In the genomic region with DNA sequence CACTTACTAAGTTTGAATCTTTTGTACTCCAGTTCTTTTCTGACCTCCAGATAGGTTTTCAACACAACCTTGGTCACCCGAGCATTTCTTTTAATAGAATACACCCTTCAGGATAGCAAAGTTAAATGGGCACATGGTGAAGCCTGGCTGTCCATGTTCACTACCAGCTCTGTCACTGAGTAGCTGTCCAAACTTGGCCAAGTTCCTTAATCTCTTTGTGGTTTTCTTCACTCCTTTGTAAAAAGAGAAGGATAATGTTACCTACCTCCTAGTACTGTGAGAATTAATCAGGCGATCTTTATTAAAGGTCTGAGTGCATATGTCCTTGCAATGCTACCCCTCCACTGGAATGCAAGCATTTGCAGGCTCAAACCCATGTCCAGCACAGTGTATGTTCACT, we compare ENCODE assay signal across 15 cellular contexts.
"Had no signal": no experiment of that assay in that cellular context is flagged by ENCODE, and none has a peak within 500 bp of the region (broad histone marks: within the 10 kb centered on the region; RNA-seq: fewer than 3 reads in every experiment).

No MANE protein-coding gene starts in this region.

- H3K27ac Mint-ChIP-seq: activated CD4-positive, alpha-beta T cell treated with anti-CD3 and anti-CD28 coated beads, Interleukin-2, amount 10 ng/mL, durations not matched to agents 24 days and 14 days; activated CD8-positive, alpha-beta T cell treated with anti-CD3 and anti-CD28 coated beads, Interleukin-2, amount 10 ng/mL, durations not matched to agents 7 days and 5 days; activated naive CD8-positive, alpha-beta T cell treated with anti-CD3 and anti-CD28 coated beads, Interleukin-2, amount 10 ng/mL, durations not matched to agents 7 days and 5 days; activated T-cell treated with anti-CD3 and anti-CD28 coated beads, Interleukin-2, amount 50 U/mL, for 24 hours; activated T-helper 2 cell treated with anti-CD3 and anti-CD28 coated beads, Interferon-gamma antibody, Interleukin-2, Interleukin-4, amounts not matched to agents 10 μg/mL and 5 μg/mL and 100 μg/mL, durations not matched to agents 14 hours and 24 hours and 36 hours; natural killer cell treated with Interleukin-12 subunit alpha and Interleukin-12 subunit beta and Interleukin-15 and Interleukin-18, amount 100 ng/mL, for 72 hours had no signal

- DNase-seq: activated CD4-positive, alpha-beta T cell treated with anti-CD3 and anti-CD28 coated beads, Interleukin-2, amount 10 ng/mL, durations not matched to agents 24 days and 14 days; activated CD8-positive, alpha-beta T cell treated with anti-CD3 and anti-CD28 coated beads, Interleukin-2, amount 10 ng/mL, durations not matched to agents 7 days and 5 days; activated naive CD4-positive, alpha-beta T cell treated with Interleukin-2 at 50 U/mL for 16 hours; activated naive CD8-positive, alpha-beta T cell treated with anti-CD3 and anti-CD28 coated beads, Interleukin-2, amount 10 ng/mL, durations not matched to agents 7 days and 5 days; activated T-cell treated with anti-CD3 and anti-CD28 coated beads, Interleukin-2, amount 50 U/mL, for 24 hours; brain microvascular endothelial cell; posterior cingulate gyrus; stimulated activated naive CD4-positive, alpha-beta T cell; T-helper 1 cell; T1000; thyroid gland had no signal

- H3K4me1 ChIP-seq: esophagus muscularis mucosa, thyroid gland had no signal

- H3K27me3 Mint-ChIP-seq: activated CD4-positive, alpha-beta T cell treated with anti-CD3 and anti-CD28 coated beads, Interleukin-2, amount 10 ng/mL, durations not matched to agents 24 days and 14 days; activated naive CD8-positive, alpha-beta T cell treated with anti-CD3 and anti-CD28 coated beads, Interleukin-2, amount 10 ng/mL, durations not matched to agents 7 days and 5 days; activated T-cell treated with anti-CD3 and anti-CD28 coated beads, Interleukin-2, amount 50 U/mL, for 24 hours; natural killer cell treated with Interleukin-12 subunit alpha and Interleukin-12 subunit beta and Interleukin-15 and Interleukin-18, amount 100 ng/mL, for 72 hours had no signal

- H3K27me3 ChIP-seq: brain microvascular endothelial cell, esophagus muscularis mucosa, thyroid gland had no signal

- H3K36me3 ChIP-seq: brain microvascular endothelial cell, esophagus muscularis mucosa, thyroid gland had no signal

- H3K36me3 Mint-ChIP-seq: activated naive CD8-positive, alpha-beta T cell treated with anti-CD3 and anti-CD28 coated beads, Interleukin-2, amount 10 ng/mL, durations not matched to agents 7 days and 5 days; natural killer cell treated with Interleukin-12 subunit alpha and Interleukin-12 subunit beta and Interleukin-15 and Interleukin-18, amount 100 ng/mL, for 72 hours had no signal

- H3K4me3 Mint-ChIP-seq: activated CD4-positive, alpha-beta T cell treated with anti-CD3 and anti-CD28 coated beads, Interleukin-2, amount 10 ng/mL, durations not matched to agents 24 days and 14 days; activated CD8-positive, alpha-beta T cell treated with anti-CD3 and anti-CD28 coated beads, Interleukin-2, amount 10 ng/mL, durations not matched to agents 7 days and 5 days; activated naive CD8-positive, alpha-beta T cell treated with anti-CD3 and anti-CD28 coated beads, Interleukin-2, amount 10 ng/mL, durations not matched to agents 7 days and 5 days; activated T-cell treated with anti-CD3 and anti-CD28 coated beads, Interleukin-2, amount 50 U/mL, for 24 hours; natural killer cell treated with Interleukin-12 subunit alpha and Interleukin-12 subunit beta and Interleukin-15 and Interleukin-18, amount 100 ng/mL, for 72 hours had no signal

- H3K27ac ChIP-seq: brain microvascular endothelial cell, coronary artery, esophagus muscularis mucosa, thyroid gland had no signal

- H3K4me1 Mint-ChIP-seq: activated CD4-positive, alpha-beta T cell treated with anti-CD3 and anti-CD28 coated beads, Interleukin-2, amount 10 ng/mL, durations not matched to agents 24 days and 14 days; activated naive CD8-positive, alpha-beta T cell treated with anti-CD3 and anti-CD28 coated beads, Interleukin-2, amount 10 ng/mL, durations not matched to agents 7 days and 5 days had no signal

- ATAC-seq: activated CD8-positive, alpha-beta T cell treated with anti-CD3 and anti-CD28 coated beads, Interleukin-2, amount 10 ng/mL, durations not matched to agents 7 days and 5 days; natural killer cell treated with Interleukin-12 subunit alpha and Interleukin-12 subunit beta and Interleukin-15 and Interleukin-18, amount 100 ng/mL, for 72 hours had no signal

- H3K4me3 ChIP-seq: coronary artery, esophagus muscularis mucosa, thyroid gland had no signal

- H3K9me3 ChIP-seq: esophagus muscularis mucosa, thyroid gland had no signal
